ENCODE assay signal across 35 cellular contexts in the genomic region with DNA sequence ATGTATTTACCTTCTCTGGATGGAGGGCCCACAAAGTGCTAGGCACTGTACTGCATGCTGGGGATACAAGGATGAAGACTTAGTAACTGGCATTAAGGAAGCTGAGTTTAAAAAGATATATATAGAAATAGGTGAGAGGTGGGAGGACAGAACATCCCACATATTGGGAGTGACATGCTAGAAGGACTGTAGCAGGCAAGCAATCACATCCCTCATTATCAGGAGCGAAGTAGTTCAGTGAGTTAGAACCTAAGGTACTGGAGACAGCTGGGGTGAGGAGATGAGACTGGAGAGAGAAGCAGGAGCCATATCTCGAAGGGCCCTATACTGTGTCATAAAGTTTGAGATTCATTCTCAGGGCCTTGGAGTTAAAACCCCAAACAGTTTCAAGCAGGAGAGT. TPM values are rescaled to one million over a fixed set of nuclear protein-coding genes. Genes with fewer than 3 reads are reported as not detected.
"Had no signal": no experiment of that assay in that cellular context is flagged by ENCODE, and none has a peak within 500 bp of the region (broad histone marks: within the 10 kb centered on the region; RNA-seq: fewer than 3 reads in every experiment).

No MANE protein-coding gene starts in this region.

- H3K4me3 ChIP-seq: MG63 had no signal

- H3K4me2 ChIP-seq: KMS-11 had no signal

- H3K36me3 ChIP-seq: MG63 had no signal

- H3K9ac ChIP-seq: KMS-11 had no signal

- H3K27me3 ChIP-seq: MG63 had no signal

- H3K9me3 ChIP-seq: MG63 had no signal

- H3K27ac ChIP-seq: KMS-11 had no signal

- DNase-seq: Kasumi-1, KG1, MG63, MM.1S, MV-4-11, NCI-H1048, NCI-H1092, NCI-H1092 treated with DMSO at 0.1 percent for 48 hours, NCI-H1105, NCI-H1105 treated with DMSO at 0.1 percent for 48 hours, NCI-H1417, NCI-H1417 treated with DMSO at 0.1 percent for 48 hours, NCI-H1436, NCI-H1436 treated with DMSO at 0.1 percent for 48 hours, NCI-H146, NCI-H1694, NCI-H1694 treated with DMSO at 0.1 percent for 48 hours, NCI-H187, NCI-H187 treated with DMSO at 0.1 percent for 48 hours, NCI-H1930, NCI-H2029, NCI-H2029 treated with DMSO at 0.1 percent for 48 hours, NCI-H2081, NCI-H2081 treated with DMSO at 0.1 percent for 48 hours, NCI-H2107, NCI-H2171, NCI-H2227 treated with DMSO at 0.1 percent for 48 hours, NCI-H226, NCI-H345, NCI-H446, NCI-H446 treated with DMSO at 0.1 percent for 48 hours, NCI-H510A had no signal

RNA-seq across cellular contexts. Expression of a gene that starts 51.9 kb away (rescaled TPM):
- total RNA-seq: LHCN-M2, M059J had no signal
